Comparison of ENCODE assay signal across 12 cellular contexts in genomic region chr13:44347905-44348304, GRCh38. TPM values are rescaled to one million over a fixed set of nuclear protein-coding genes. Genes with fewer than 3 reads are reported as not detected.
"Had no signal": no experiment of that assay in that cellular context is flagged by ENCODE, and none has a peak within 500 bp of the region (broad histone marks: within the 10 kb centered on the region; RNA-seq: fewer than 3 reads in every experiment).

No MANE protein-coding gene starts in this region.

- DNase-seq: activated CD4-positive, alpha-beta T cell treated with anti-CD3 and anti-CD28 coated beads, Interleukin-2, amount 50 U/mL, for 1 hour; activated T-cell treated with anti-CD3 and anti-CD28 coated beads, Interleukin-2, amount 50 U/mL, for 1 hour; anterior cingulate cortex; hypothalamus; lower lobe of right lung; naive thymus-derived CD8-positive, alpha-beta T cell; stimulated activated CD4-positive, alpha-beta T cell treated with anti-CD3 and anti-CD28 coated beads, Interleukin-4, amount 100 ng/mL, for 24 hours; T-helper 2 cell; upper lobe of right lung had no signal

- H3K4me1 ChIP-seq: breast epithelium, lower lobe of right lung, prostate gland had no signal

- H3K9me3 ChIP-seq: breast epithelium, lower lobe of right lung, prostate gland, upper lobe of right lung had no signal

- H3K27me3 ChIP-seq: breast epithelium, upper lobe of right lung had no signal

- H3K4me3 ChIP-seq: breast epithelium, lower lobe of right lung, prostate gland, upper lobe of right lung had no signal

- H3K27ac ChIP-seq: breast epithelium, lower lobe of right lung, prostate gland, upper lobe of right lung had no signal

- H3K36me3 ChIP-seq: breast epithelium, lower lobe of right lung, prostate gland, upper lobe of right lung had no signal

- ATAC-seq: activated naive CD4-positive, alpha-beta T cell treated with anti-CD3 and anti-CD28 coated beads, Interleukin-2, amount 50 U/mL, for 72 hours; lower lobe of right lung; naive thymus-derived CD8-positive, alpha-beta T cell; upper lobe of right lung had no signal

RNA-seq across cellular contexts. Expression of gene SERP2, which starts 25.7 kb away (rescaled TPM):
- total RNA-seq: naive thymus-derived CD8-positive, alpha-beta T cell had no signal
